In the genomic region with DNA sequence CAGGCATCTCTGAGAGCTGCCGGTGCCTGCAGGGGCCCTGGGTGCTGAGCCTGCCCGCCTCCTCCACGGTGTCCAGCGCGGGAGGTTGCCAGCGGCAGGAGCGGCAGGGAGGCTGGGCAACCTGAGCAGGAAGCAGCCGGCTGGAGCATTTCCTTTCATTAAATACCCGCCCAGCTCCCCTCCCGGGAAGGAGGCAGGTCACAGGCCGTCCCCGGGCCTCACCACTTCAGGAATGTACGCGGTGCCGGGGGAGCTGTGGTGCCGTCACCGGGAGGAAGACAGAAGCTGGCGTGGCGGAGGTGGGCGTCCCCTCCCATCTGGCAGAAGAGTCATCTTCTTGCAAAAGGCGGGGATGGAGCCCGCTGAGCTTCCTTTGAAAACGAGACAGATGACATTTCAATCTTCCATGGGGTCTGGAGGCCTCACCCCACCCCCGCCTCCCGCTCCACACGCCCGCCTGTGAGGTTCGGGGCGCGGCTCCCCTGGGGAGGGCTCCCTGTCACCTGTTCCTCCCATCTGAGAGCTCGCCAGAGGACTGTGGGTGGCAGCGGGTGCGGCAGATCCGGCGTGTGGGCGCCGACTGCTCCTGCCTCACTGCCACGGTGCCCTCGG, we compare ENCODE assay signal across 7 cellular contexts. TPM values are rescaled to one million over a fixed set of nuclear protein-coding genes. Genes with fewer than 3 reads are reported as not detected.
DNase-seq lines count a peak whose midpoint lies in the region; FAIRE-seq and TF ChIP-seq lines count a peak whose summit lies in the region.

No MANE protein-coding gene starts in this region.

- TF ChIP-seq POLR2A in GM12891 (IDR thresholded peaks at IDR 0.05; ENCODE audit: low read depth, low read length) = no peak

- no peak overlapping the region for H2AFZ ChIP-seq in fibroblast of lung (ENCODE audit: low read length)

- H3K4me3 ChIP-seq in fibroblast of lung (replicated peaks in 1 of 4; ENCODE audit: control extremely low read depth in 1 of 4, insufficient read depth in 1 of 4, low read depth in 3 of 4, low read length in 4 of 4) = no peak overlapping the region

- H3K27me3 ChIP-seq in fibroblast of lung (ENCODE audit: control insufficient read depth, insufficient read depth, low read length) = no peaks in the 10 kb centered on the region

- H3K27ac ChIP-seq in fibroblast of lung (ENCODE audit: insufficient read depth, low read length) = no peak overlapping the region

- H3K9me3 ChIP-seq in fibroblast of lung (ENCODE audit: control insufficient read depth, insufficient read depth, low read depth, low read length) = no peaks in the 10 kb centered on the region

- no peak for FAIRE-seq in GM12891 (lab: Jason Lieb, UNC)

- H3K4me2 ChIP-seq in fibroblast of lung (ENCODE audit: extremely low read depth, insufficient read depth, low read length) = no peak overlapping the region

- no peaks in the 10 kb centered on the region for H3K36me3 ChIP-seq in fibroblast of lung (ENCODE audit: control insufficient read depth, insufficient read depth, low read length)

- DNase-seq in NCI-H2171 treated with DMSO at 0.1 percent for 48 hours (lab: John Stamatoyannopoulos, UW) = peak; percentile 64
- peak; percentile 74 for DNase-seq in activated CD8-positive, alpha-beta memory T cell treated with anti-CD3 and anti-CD28 coated beads, Interleukin-2, amount 50 U/mL, for 48 hours
- peak; percentile 16 to 48 for DNase-seq in fibroblast of lung (ENCODE audit: low read depth in 2 of 2)
- DNase-seq in renal cortical epithelial cell (ENCODE audit: low read depth) = peak; percentile 54
- DNase-seq in GM12891 (ENCODE audit: insufficient read length, low spot score) = no peak
- no peak for DNase-seq in SIG-M5 treated with dmso at 0.1 percent for 504 hours (lab: John Stamatoyannopoulos, UW; ENCODE audit: unreplicated experiment)
- DNase-seq in GM03348 (ENCODE audit: low spot score) = no peak

- H3K4me1 ChIP-seq in fibroblast of lung (ENCODE audit: control insufficient read depth, extremely low read depth, insufficient read depth, low read length) = no peaks in the 10 kb centered on the region

- no peak overlapping the region for H3K9ac ChIP-seq in fibroblast of lung (ENCODE audit: insufficient read depth, low read length)

- H4K20me1 ChIP-seq in fibroblast of lung (ENCODE audit: control insufficient read depth, extremely low read depth, insufficient read depth, low read length) = no peaks in the 10 kb centered on the region

- no peak for TF ChIP-seq CTCF in fibroblast of lung (conservative IDR thresholded peaks at IDR 0.05 in 1 of 2, IDR thresholded peaks at IDR 0.05 in 1 of 2; ENCODE audit: low read depth in 1 of 2, low read length in 2 of 2)

- H3K79me2 ChIP-seq in fibroblast of lung (ENCODE audit: control insufficient read depth, insufficient read depth, low read length) = no peaks in the 10 kb centered on the region

TF ChIP-seq in GM12891, 5 proteins besides CTCF, POLR2A, EP300 and RAD21:
- TF ChIP-seq PAX5 (IDR thresholded peaks at IDR 0.05; ENCODE audit: insufficient read depth, low read length, severe bottlenecking) (no peak), POU2F2 (IDR thresholded peaks at IDR 0.05; ENCODE audit: low read depth, low read length) (no peak), TAF1 (IDR thresholded peaks at IDR 0.05; ENCODE audit: low read depth, low read length) (no peak), POLR2AphosphoS5 (IDR thresholded peaks at IDR 0.05; ENCODE audit: low read depth, low read length) (no peak), SPI1 (IDR thresholded peaks at IDR 0.05; ENCODE audit: low read depth, low read length) (no peak)
TF ChIP-seq in GM12891: peak in this region for 0.

RNA-seq across cellular contexts. Expression of gene SOX8, which starts 16.0 kb away (rescaled TPM):
- under 0.01 TPM in 1 of 2 replicates, not detected in the other for total RNA-seq in fibroblast of lung
- 0.03 TPM in 1 of 2 replicates, not detected in the other for polyA plus RNA-seq in fibroblast of lung
- polyA plus RNA-seq in fibroblast of lung (2012) = 0.07 TPM in 1 of 2 replicates, not detected in the other
- not detected in 2 replicates for polyA minus RNA-seq in fibroblast of lung (ENCODE audit: low replicate concordance)
- total RNA-seq in renal cortical epithelial cell = 0.20 TPM in 1 of 2 replicates, not detected in the other
- 0.06 TPM for polyA plus RNA-seq in GM12891 (2012; ENCODE audit: low read depth, missing spikeins)

RNA-seq across cellular contexts. Expression of gene LMF1, which starts 26.8 kb away (rescaled TPM):
- total RNA-seq in fibroblast of lung = 10.0 and 12.6 TPM in 2 replicates
- polyA plus RNA-seq in fibroblast of lung = 8.9 and 12.3 TPM in 2 replicates
- polyA plus RNA-seq in fibroblast of lung (2012) = 10.1 and 12.4 TPM in 2 replicates
- 53.1 and 54.5 TPM in 2 replicates for polyA minus RNA-seq in fibroblast of lung (ENCODE audit: low replicate concordance)
- total RNA-seq in renal cortical epithelial cell = 12.7 and 27.6 TPM in 2 replicates
- 3.6 TPM for polyA plus RNA-seq in GM12891 (2012; ENCODE audit: low read depth, missing spikeins)

Comparison
In these comparisons a context has a peak if more than half of its experiments do, and no peak if none do; other contexts are left out.
1. DNase-seq: peak in NCI-H2171 treated with DMSO at 0.1 percent for 48 hours (single experiment), activated CD8-positive, alpha-beta memory T cell treated with anti-CD3 and anti-CD28 coated beads, Interleukin-2, amount 50 U/mL, for 48 hours (single experiment), fibroblast of lung (2 of 2) and renal cortical epithelial cell (single experiment); none in GM12891 (single experiment), SIG-M5 treated with dmso at 0.1 percent for 504 hours (single experiment) and GM03348 (single experiment).